In genomic region chr10:46565591-46566332, GRCh38 we compare ENCODE assay signal across 8 cellular contexts. TPM values are rescaled to one million over a fixed set of nuclear protein-coding genes. Genes with fewer than 3 reads are reported as not detected.
DNase-seq lines count a peak whose midpoint lies in the region; ATAC-seq and TF ChIP-seq lines count a peak whose summit lies in the region.
"Not testable (repeated sequence)": the region's sequence is repeated elsewhere in the genome, so short reads cannot be mapped to it uniquely, and the experiment has no call there.

No MANE protein-coding gene starts in this region.

- not testable (repeated sequence) for H3K4me3 ChIP-seq in BE2C (ENCODE audit: low read depth, low read length); smooth muscle cell

- ATAC-seq in GM19023 (IDR thresholded peaks at IDR 0.05; ENCODE audit: unreplicated experiment), result peak; percentile 55
- peak; percentile 84 for ATAC-seq in HG03354 (IDR thresholded peaks at IDR 0.05; ENCODE audit: poor library complexity, severe bottlenecking, unreplicated experiment)
- peak; percentile 83 for ATAC-seq in activated CD4-positive, alpha-beta T cell treated with anti-CD3 and anti-CD28 coated beads for 36 hours
- peak; percentile 40 for ATAC-seq in central memory CD8-positive, alpha-beta T cell (replicated peaks; ENCODE audit: extremely low read depth, poor library complexity, severe bottlenecking)

- TF ChIP-seq CTCF in BE2C (IDR thresholded peaks at IDR 0.05; ENCODE audit: low read depth, low read length) (peak; percentile 78), smooth muscle cell (IDR thresholded peaks at IDR 0.05; ENCODE audit: borderline replicate concordance, insufficient read depth, poor library complexity, severe bottlenecking) (peak; percentile 68)

- 22% methylated on average over 4 of the region's 6 CpGs for WGBS in smooth muscle cell (ENCODE audit: low lambda C conversion rate)

- not testable (repeated sequence) for H3K4me2 ChIP-seq in smooth muscle cell

- H3K27ac ChIP-seq in smooth muscle cell (ENCODE audit: low read depth), result not testable (repeated sequence)

- H3K27me3 ChIP-seq in BE2C; smooth muscle cell (ENCODE audit: low read depth): not testable (repeated sequence)

- H3K9me3 ChIP-seq in BE2C; smooth muscle cell (replicated peaks; ENCODE audit: low read depth): not testable (repeated sequence)

- not testable (repeated sequence) for H3F3A ChIP-seq in smooth muscle cell (ENCODE audit: low read depth)

- H2AFZ ChIP-seq in smooth muscle cell (ENCODE audit: low read depth), result not testable (repeated sequence)

- H3K9me3 Mint-ChIP-seq in activated CD4-positive, alpha-beta T cell treated with anti-CD3 and anti-CD28 coated beads for 36 hours (ENCODE audit: low read depth); central memory CD8-positive, alpha-beta T cell: not testable (repeated sequence)

- not testable (repeated sequence) for H3K79me2 ChIP-seq in smooth muscle cell (ENCODE audit: low read depth)

- CTCF ChIA-PET in activated CD4-positive, alpha-beta T cell treated with anti-CD3 and anti-CD28 coated beads for 36 hours (lab: Charles Lee), result interaction anchor here (0.7 to 1.1 kb wide), 2 partner anchors 336 to 338 kb away, joined by 3 read pairs; no protein-coding TSS in a partner anchor

- DNase-seq in BE2C (peak; percentile 76), NCI-H526 treated with DMSO at 0.1 percent for 48 hours (lab: John Stamatoyannopoulos, UW) (peak; percentile 20), kidney glomerular epithelial cell (lab: John Stamatoyannopoulos, UW) (peak; percentile 81)
- DNase-seq in activated CD4-positive, alpha-beta T cell treated with anti-CD3 and anti-CD28 coated beads for 36 hours, result peak; percentile 70
- DNase-seq in central memory CD8-positive, alpha-beta T cell (ENCODE audit: low spot score in 2 of 2), result peak in 1 of 2 donors; percentile 14
- not testable (repeated sequence) for DNase-seq in smooth muscle cell (lab: John Stamatoyannopoulos, UW; ENCODE audit: unreplicated experiment)

- POLR2A ChIA-PET in activated CD4-positive, alpha-beta T cell treated with anti-CD3 and anti-CD28 coated beads for 36 hours (lab: Charles Lee), result not testable (repeated sequence)

- H3K9ac ChIP-seq in smooth muscle cell (ENCODE audit: low read depth), result not testable (repeated sequence)

- not testable (repeated sequence) for H3K4me3 Mint-ChIP-seq in activated CD4-positive, alpha-beta T cell treated with anti-CD3 and anti-CD28 coated beads for 36 hours; central memory CD8-positive, alpha-beta T cell

- not testable (repeated sequence) for H3K27me3 Mint-ChIP-seq in activated CD4-positive, alpha-beta T cell treated with anti-CD3 and anti-CD28 coated beads for 36 hours; central memory CD8-positive, alpha-beta T cell

- H3K4me1 Mint-ChIP-seq in activated CD4-positive, alpha-beta T cell treated with anti-CD3 and anti-CD28 coated beads for 36 hours; central memory CD8-positive, alpha-beta T cell: not testable (repeated sequence)

- not testable (repeated sequence) for H4K20me1 ChIP-seq in smooth muscle cell (ENCODE audit: low read depth)

- H3K4me1 ChIP-seq in BE2C; smooth muscle cell (ENCODE audit: low read depth): not testable (repeated sequence)

- H3K36me3 Mint-ChIP-seq in activated CD4-positive, alpha-beta T cell treated with anti-CD3 and anti-CD28 coated beads for 36 hours (ENCODE audit: low read depth); central memory CD8-positive, alpha-beta T cell (ENCODE audit: insufficient read depth): not testable (repeated sequence)

- H3K27ac Mint-ChIP-seq in activated CD4-positive, alpha-beta T cell treated with anti-CD3 and anti-CD28 coated beads for 36 hours; central memory CD8-positive, alpha-beta T cell (ENCODE audit: low read depth): not testable (repeated sequence)

- not testable (repeated sequence) for H3K36me3 ChIP-seq in BE2C; smooth muscle cell (ENCODE audit: low read depth)

- intact Hi-C loops in activated CD4-positive, alpha-beta T cell treated with anti-CD3 and anti-CD28 coated beads for 36 hours (cut with DNase I, micrococcal nuclease), result not testable (repeated sequence)

RNA-seq across cellular contexts. Expression of gene GPRIN2, which starts 9.3 kb away (rescaled TPM):
- polyA plus RNA-seq in BE2C (2012; ENCODE audit: insufficient read depth, insufficient read length, low read depth), result not detected
- not detected for total RNA-seq in activated CD4-positive, alpha-beta T cell treated with anti-CD3 and anti-CD28 coated beads for 36 hours
- 0.54 TPM in 1 of 2 replicates, not detected in the other for total RNA-seq in smooth muscle cell
- polyA plus RNA-seq in smooth muscle cell, result 0.34 and 0.54 TPM in 2 replicates

RNA-seq across cellular contexts. Expression of gene SYT15, which starts 13.2 kb away (rescaled TPM):
- 1.4 TPM for polyA plus RNA-seq in BE2C (2012; ENCODE audit: insufficient read depth, insufficient read length, low read depth)
- under 1 TPM; 0.91 to 0.93 TPM for total RNA-seq in activated CD4-positive, alpha-beta T cell treated with anti-CD3 and anti-CD28 coated beads for 36 hours
- 0.13 and 0.22 TPM in 2 replicates for total RNA-seq in smooth muscle cell
- 0.89 and 1.4 TPM in 2 replicates for polyA plus RNA-seq in smooth muscle cell
